2 cellular contexts compared by ENCODE assay signal in genomic region chr12:56896082-56896481, GRCh38.
TF ChIP-seq lines count a peak whose summit lies in the region.

No MANE protein-coding gene starts in this region.

TF ChIP-seq in A549, 52 proteins besides CTCF, POLR2A, EP300 and RAD21:
- TF ChIP-seq NR3C1 (IDR thresholded peaks at IDR 0.05) (no peak), USF2 (IDR thresholded peaks at IDR 0.05) (no peak), CHD2 (IDR thresholded peaks at IDR 0.05; ENCODE audit: low read length, partially characterized antibody) (no peak), MYC (IDR thresholded peaks at IDR 0.05; ENCODE audit: borderline replicate concordance, low read length) (no peak), FOSB (CRISPR knock-in tag; IDR thresholded peaks at IDR 0.05) (no peak), POLR2AphosphoS2 (conservative IDR thresholded peaks at IDR 0.05; ENCODE audit: low read length) (no peak), SREBF2 (IDR thresholded peaks at IDR 0.05) (no peak)

TF ChIP-seq in IMR-90, 13 proteins besides CTCF, POLR2A, EP300 and RAD21:
- TF ChIP-seq MXI1 (IDR thresholded peaks at IDR 0.05; ENCODE audit: borderline replicate concordance, low read depth, low read length) (no peak), NFE2L2 (IDR thresholded peaks at IDR 0.05; ENCODE audit: low read depth, low read length) (no peak), ELK1 (IDR thresholded peaks at IDR 0.05; ENCODE audit: borderline replicate concordance, low read depth, low read length) (no peak), CEBPB (IDR thresholded peaks at IDR 0.05; ENCODE audit: low read depth, low read length) (no peak), CHD1 (IDR thresholded peaks at IDR 0.05; ENCODE audit: low read depth, low read length) (no peak), SMC3 (IDR thresholded peaks at IDR 0.05; ENCODE audit: low read depth, low read length) (no peak), RFX5 (IDR thresholded peaks at IDR 0.05; ENCODE audit: low read depth, low read length) (no peak), BHLHE40 (IDR thresholded peaks at IDR 0.05; ENCODE audit: low read depth, low read length) (no peak), RCOR1 (IDR thresholded peaks at IDR 0.05; ENCODE audit: insufficient replicate concordance, low read length) (no peak), MAZ (IDR thresholded peaks at IDR 0.05; ENCODE audit: borderline replicate concordance, low read depth, low read length) (no peak), FOS (IDR thresholded peaks at IDR 0.05; ENCODE audit: low read depth, low read length) (no peak), MAFK (IDR thresholded peaks at IDR 0.05; ENCODE audit: low read depth, low read length) (no peak), USF2 (IDR thresholded peaks at IDR 0.05; ENCODE audit: low read depth, low read length) (no peak)
